In the genomic region with DNA sequence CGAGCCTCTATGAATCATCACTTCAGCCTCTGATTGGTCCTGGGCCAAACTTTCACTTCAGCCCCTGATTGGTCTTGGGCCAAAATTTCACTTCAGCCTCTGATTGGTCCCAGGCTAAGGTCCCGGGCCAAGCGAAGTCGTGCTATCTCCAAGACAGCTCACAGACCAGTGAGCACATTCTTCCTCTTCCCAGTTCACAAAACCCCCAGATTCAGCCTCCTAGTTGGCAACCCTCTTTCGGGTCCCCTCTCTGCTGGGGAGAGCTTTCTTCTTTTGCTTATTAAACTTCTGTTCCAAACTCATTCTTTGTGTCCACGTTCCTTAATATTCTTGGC, we compare ENCODE assay signal across 8 cellular contexts.
DNase-seq lines count a peak whose midpoint lies in the region; ATAC-seq, FAIRE-seq and TF ChIP-seq lines count a peak whose summit lies in the region.
"Not testable (repeated sequence)": the region's sequence is repeated elsewhere in the genome, so short reads cannot be mapped to it uniquely, and the experiment has no call there.

No MANE protein-coding gene starts in this region.

- H3K36me3 Mint-ChIP-seq in WTC11; activated T-cell treated with anti-CD3 and anti-CD28 coated beads, Interleukin-2, amount 50 U/mL, for 72 hours (ENCODE audit: insufficient read depth in 2 of 2); astrocyte (ENCODE audit: low read depth, unreplicated experiment); nephron (ENCODE audit: low read depth); type B pancreatic cell: not testable (repeated sequence)

- H3K4me3 Mint-ChIP-seq in WTC11 (peak overlapping the region; percentile 83), astrocyte (ENCODE audit: unreplicated experiment) (peak overlapping the region; percentile 97), nephron (peak overlapping the region; percentile 93 to 95 (median 95)), type B pancreatic cell (peak overlapping the region; percentile 94)
- H3K4me3 Mint-ChIP-seq in activated T-cell treated with anti-CD3 and anti-CD28 coated beads, Interleukin-2, amount 50 U/mL, for 72 hours: peak overlapping the region; percentile 83 to 88

- POLR2A ChIA-PET in WTC11 (lab: Charles Lee): not testable (repeated sequence)

- not testable (repeated sequence) for H3K9ac ChIP-seq in astrocyte (ENCODE audit: low read length)

- not testable (repeated sequence) for H3K4me3 ChIP-seq in astrocyte (ENCODE audit: insufficient read depth, low read depth, low read length)

- not testable (repeated sequence) for DNase-seq in GM12891 (ENCODE audit: insufficient read length, low spot score); WTC11 (ENCODE audit: low spot score); activated T-cell treated with anti-CD3 and anti-CD28 coated beads, Interleukin-2, amount 50 U/mL, for 72 hours; astrocyte (ENCODE audit: low read depth); left cardiac atrium; type B pancreatic cell (ENCODE audit: extremely low spot score, unreplicated experiment)

- H2AFZ ChIP-seq in astrocyte (ENCODE audit: low read depth, low read length): not testable (repeated sequence)

- TF ChIP-seq POLR2A in GM12891 (IDR thresholded peaks at IDR 0.05; ENCODE audit: low read depth, low read length): not testable (repeated sequence)

- peak; percentile 49 for ATAC-seq in HG03175 (IDR thresholded peaks at IDR 0.05; ENCODE audit: unreplicated experiment)
- ATAC-seq in WTC11; activated T-cell treated with anti-CD3 and anti-CD28 coated beads, Interleukin-2, amount 50 U/mL, for 72 hours (replicated peaks in 1 of 2): not testable (repeated sequence)
- peak; percentile 50 to 69 for ATAC-seq in left cardiac atrium

- not testable (repeated sequence) for H3K27ac ChIP-seq in astrocyte (ENCODE audit: low read depth, low read length)

- not testable (repeated sequence) for H3K9me3 Mint-ChIP-seq in WTC11; activated T-cell treated with anti-CD3 and anti-CD28 coated beads, Interleukin-2, amount 50 U/mL, for 72 hours; astrocyte (ENCODE audit: unreplicated experiment); nephron; type B pancreatic cell

- not testable (repeated sequence) for H3K27me3 Mint-ChIP-seq in WTC11 (ENCODE audit: low read depth); activated T-cell treated with anti-CD3 and anti-CD28 coated beads, Interleukin-2, amount 50 U/mL, for 72 hours (ENCODE audit: low read depth); astrocyte (ENCODE audit: low read depth, unreplicated experiment); nephron (ENCODE audit: low read depth); type B pancreatic cell

- CTCF ChIA-PET in WTC11 (lab: Charles Lee): not testable (repeated sequence)

- H3K4me1 ChIP-seq in astrocyte (ENCODE audit: insufficient read depth, low read length): not testable (repeated sequence)

- H3K27me3 ChIP-seq in astrocyte (ENCODE audit: insufficient read depth, low read length): not testable (repeated sequence)

- H4K20me1 ChIP-seq in astrocyte (ENCODE audit: insufficient read depth, low read length): not testable (repeated sequence)

- not testable (repeated sequence) for H3K79me2 ChIP-seq in astrocyte (ENCODE audit: insufficient read depth, low read length)

- not testable (repeated sequence) for H3K27ac Mint-ChIP-seq in WTC11; activated T-cell treated with anti-CD3 and anti-CD28 coated beads, Interleukin-2, amount 50 U/mL, for 72 hours
- peak overlapping the region; percentile 99 for H3K27ac Mint-ChIP-seq in astrocyte (ENCODE audit: unreplicated experiment)
- peak overlapping the region; percentile 96 to 97 (median 96) for H3K27ac Mint-ChIP-seq in nephron
- H3K27ac Mint-ChIP-seq in type B pancreatic cell: peak overlapping the region; percentile 96

- H3K36me3 ChIP-seq in astrocyte (ENCODE audit: insufficient read depth, low read length): not testable (repeated sequence)

- intact Hi-C loops in left cardiac atrium (cut with DNase I): not testable (repeated sequence)

- H3K4me2 ChIP-seq in astrocyte (ENCODE audit: low read length): not testable (repeated sequence)

- not testable (repeated sequence) for H3K9me3 ChIP-seq in astrocyte (ENCODE audit: insufficient read depth, low read depth, low read length)

- H3K4me1 Mint-ChIP-seq in WTC11; astrocyte (ENCODE audit: low read depth, unreplicated experiment); nephron; type B pancreatic cell (ENCODE audit: unreplicated experiment): not testable (repeated sequence)
- H3K4me1 Mint-ChIP-seq in activated T-cell treated with anti-CD3 and anti-CD28 coated beads, Interleukin-2, amount 50 U/mL, for 72 hours (ENCODE audit: low read depth): peaks cover 16% of the 10 kb centered on the region

- peak; percentile 48 for FAIRE-seq in GM12891 (lab: Jason Lieb, UNC)
- not testable (repeated sequence) for FAIRE-seq in astrocyte (lab: Jason Lieb, UNC)

- TF ChIP-seq CTCF in WTC11 (IDR thresholded peaks at IDR 0.05); astrocyte (IDR thresholded peaks at IDR 0.05; ENCODE audit: insufficient read depth, low read depth, low read length); nephron (IDR thresholded peaks at IDR 0.05; ENCODE audit: unreplicated experiment in 3 of 3); type B pancreatic cell (conservative IDR thresholded peaks at IDR 0.05): not testable (repeated sequence)
